Comparison of ENCODE assay signal across 1 cellular context in genomic region chr11:12871788-12872321, GRCh38.
TF ChIP-seq lines count a peak whose summit lies in the region.

No MANE protein-coding gene starts in this region.

TF ChIP-seq in IMR-90, 13 proteins besides CTCF, POLR2A, EP300 and RAD21 (continued from another document):
- TF ChIP-seq USF2 (IDR thresholded peaks at IDR 0.05; ENCODE audit: low read depth, low read length) = no peak
- TF ChIP-seq BHLHE40 (IDR thresholded peaks at IDR 0.05; ENCODE audit: low read depth, low read length) = no peak
